ENCODE assay signal across 27 cellular contexts in the genomic region with DNA sequence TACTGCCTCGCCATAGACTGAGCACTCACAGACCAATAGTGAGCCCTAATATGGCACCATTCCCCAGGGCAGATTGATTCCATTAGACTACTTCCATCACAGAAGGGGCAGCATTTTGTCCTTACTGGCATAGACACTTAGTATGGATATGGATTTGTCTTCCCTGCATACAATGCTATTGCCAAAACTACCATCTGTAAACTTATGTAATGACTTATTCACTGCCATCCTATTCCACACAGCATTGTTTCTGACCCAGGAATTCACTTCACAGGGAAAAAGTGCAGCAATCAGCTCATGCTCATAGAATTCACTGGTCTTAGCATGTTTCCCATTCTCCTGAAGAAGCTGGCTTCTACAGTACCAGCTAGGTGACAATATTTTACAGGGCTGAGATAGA.
"Had no signal": no experiment of that assay in that cellular context is flagged by ENCODE, and none has a peak within 500 bp of the region (broad histone marks: within the 10 kb centered on the region; RNA-seq: fewer than 3 reads in every experiment).

No MANE protein-coding gene starts in this region.

- H3K27ac ChIP-seq: adrenal gland, colonic mucosa, epithelial cell of prostate, foreskin keratinocyte, gastrocnemius medialis, heart left ventricle, WERI-Rb-1 had no signal

- H3K27me3 ChIP-seq: adrenal gland, ascending aorta, colonic mucosa, gastrocnemius medialis, heart left ventricle had no signal

- H3K36me3 ChIP-seq: adrenal gland, ascending aorta, colonic mucosa, gastrocnemius medialis, heart left ventricle, WERI-Rb-1 had no signal

- ATAC-seq: activated CD4-positive, CD25-positive, alpha-beta regulatory T cell treated with anti-CD3 and anti-CD28 coated beads, Interleukin-2, amount 50 U/mL, for 24 hours; activated CD8-positive, alpha-beta T cell treated with anti-CD3 and anti-CD28 coated beads for 36 hours; activated T-cell treated with anti-CD3 and anti-CD28 coated beads, Interleukin-2, amount 50 U/mL, for 4 hours; activated T-helper 17 cell treated with anti-CD3 and anti-CD28 coated beads, Interleukin-2, amount 50 U/mL, for 72 hours; gastrocnemius medialis; T-helper 17 cell had no signal

- H3K4me1 ChIP-seq: adrenal gland, colonic mucosa, foreskin keratinocyte, heart left ventricle had no signal

- H3K9me3 ChIP-seq: adrenal gland, ascending aorta, colonic mucosa, gastrocnemius medialis, heart left ventricle had no signal

- DNase-seq: activated B cell treated with CpG ODN at 0.5 μM for 24 hours; activated CD4-positive, alpha-beta T cell treated with anti-CD3 and anti-CD28 coated beads for 48 hours; activated CD4-positive, alpha-beta T cell treated with anti-CD3 and anti-CD28 coated beads, Interleukin-2, amount 50 U/mL, for 1 hour; activated CD4-positive, alpha-beta T cell treated with anti-CD3 and anti-CD28 coated beads, Interleukin-2, amount 50 U/mL, for 48 hours; activated CD8-positive, alpha-beta memory T cell treated with anti-CD3 and anti-CD28 coated beads for 24 hours; activated CD8-positive, alpha-beta T cell treated with anti-CD3 and anti-CD28 coated beads for 36 hours; activated effector memory CD4-positive, alpha-beta T cell treated with Interleukin-2 at 50 U/mL for 16 hours; activated gamma-delta T cell treated with Interleukin-2 at 50 U/mL for 16 hours; activated naive CD4-positive, alpha-beta T cell treated with anti-CD3 and anti-CD28 coated beads, Interleukin-2, amount 50 U/mL, for 16 hours; activated naive CD4-positive, alpha-beta T cell treated with Interleukin-2 at 50 U/mL for 16 hours; activated T-cell treated with anti-CD3 and anti-CD28 coated beads, Interleukin-2, amount 50 U/mL, for 4 hours; adrenal gland; amygdala; colonic mucosa; effector CD8-positive, alpha-beta T cell; gastrocnemius medialis; glutamatergic neuron; heart left ventricle; T-helper 1 cell; T-helper 17 cell; T1000; WERI-Rb-1 had no signal

- H3K4me3 ChIP-seq: adrenal gland, ascending aorta, colonic mucosa, gastrocnemius medialis, heart left ventricle had no signal
